In genomic region chr21:42234026-42234425, GRCh38 we compare ENCODE assay signal across 8 cellular contexts. TPM values are rescaled to one million over a fixed set of nuclear protein-coding genes. Genes with fewer than 3 reads are reported as not detected.
DNase-seq lines count a peak whose midpoint lies in the region; ATAC-seq and TF ChIP-seq lines count a peak whose summit lies in the region.

No MANE protein-coding gene starts in this region.

- no peak for TF ChIP-seq CTCF in WTC11 (IDR thresholded peaks at IDR 0.05)

- H3K9me3 ChIP-seq in iPS-18a (ENCODE audit: control insufficient read depth, low read depth, low read length): no peaks in the 10 kb centered on the region

- H3K9ac ChIP-seq in iPS-18a (ENCODE audit: low read length): peak overlapping the region; percentile 31

- peaks cover 30% of the 10 kb centered on the region for H3K4me1 ChIP-seq in iPS-18a (ENCODE audit: control insufficient read depth, low read depth, low read length)

- peak overlapping the region; percentile 35 for H3K4me3 ChIP-seq in iPS-18a (ENCODE audit: low read length)

- H3K36me3 ChIP-seq in iPS-18a (ENCODE audit: control insufficient read depth, low read depth, low read length): no peaks in the 10 kb centered on the region

- ATAC-seq in WTC11 (peak; percentile 9), HG03159 (IDR thresholded peaks at IDR 0.05; ENCODE audit: unreplicated experiment) (no peak)
- no peak for ATAC-seq in stimulated activated naive CD8-positive, alpha-beta T cell treated with anti-CD3 and anti-CD28 coated beads, Interleukin-15, amount 100 ng/mL, for 72 hours

- CTCF ChIA-PET in WTC11 (lab: Charles Lee): interaction anchor here (0.8 to 3.0 kb wide), 11 partner anchors 8 to 281 kb away, joined by 3 to 24 read pairs (median 4); partner anchors contain the start of gene ABCG1

- POLR2A ChIA-PET in WTC11 (lab: Charles Lee): interaction anchor here (0.8 to 2.1 kb wide), 3 partner anchors 10 to 25 kb away, joined by 3 to 20 read pairs (median 5); partner anchors contain the start of gene ABCG1

- peak overlapping the region; percentile 45; the same call in 1 of the 2 replicates for H3K4me3 Mint-ChIP-seq in WTC11
- H3K4me3 Mint-ChIP-seq in stimulated activated naive CD8-positive, alpha-beta T cell treated with anti-CD3 and anti-CD28 coated beads, Interleukin-15, amount 100 ng/mL, for 72 hours: peak overlapping the region; percentile 85 to 91

- DNase-seq in NCI-H1092 treated with DMSO at 0.1 percent for 48 hours (lab: John Stamatoyannopoulos, UW) (peak; percentile 54), NCI-H1092 (lab: John Stamatoyannopoulos, UW) (no peak), WTC11 (ENCODE audit: low spot score) (no peak), GM19238 (ENCODE audit: insufficient read length, low spot score) (no peak), kidney tubule cell (ENCODE audit: low spot score) (no peak)
- no peak for DNase-seq in stimulated activated naive CD8-positive, alpha-beta T cell treated with anti-CD3 and anti-CD28 coated beads, Interleukin-15, amount 100 ng/mL, for 72 hours

- peaks cover 35% of the 10 kb centered on the region for H3K27me3 Mint-ChIP-seq in WTC11 (ENCODE audit: low read depth)
- H3K27me3 Mint-ChIP-seq in stimulated activated naive CD8-positive, alpha-beta T cell treated with anti-CD3 and anti-CD28 coated beads, Interleukin-15, amount 100 ng/mL, for 72 hours: no peaks in the 10 kb centered on the region

- H3K27ac Mint-ChIP-seq in WTC11: 0 out of 2 replicates have a peak overlapping the region, but pooled peaks have one; percentile 45
- H3K27ac Mint-ChIP-seq in stimulated activated naive CD8-positive, alpha-beta T cell treated with anti-CD3 and anti-CD28 coated beads, Interleukin-15, amount 100 ng/mL, for 72 hours: peak overlapping the region; percentile 97 to 98

- H3K27ac ChIP-seq in iPS-18a (ENCODE audit: low read length): no peak overlapping the region

- H3K9me3 Mint-ChIP-seq in WTC11: no peaks in the 10 kb centered on the region
- no peaks in the 10 kb centered on the region for H3K9me3 Mint-ChIP-seq in stimulated activated naive CD8-positive, alpha-beta T cell treated with anti-CD3 and anti-CD28 coated beads, Interleukin-15, amount 100 ng/mL, for 72 hours

- H3K36me3 Mint-ChIP-seq in WTC11: no peaks in the 10 kb centered on the region

- peaks cover 55% of the 10 kb centered on the region for H3K27me3 ChIP-seq in iPS-18a (ENCODE audit: control insufficient read depth, insufficient read depth, low read length)

- peaks cover 36% of the 10 kb centered on the region for H3K4me1 Mint-ChIP-seq in WTC11
- H3K4me1 Mint-ChIP-seq in stimulated activated naive CD8-positive, alpha-beta T cell treated with anti-CD3 and anti-CD28 coated beads, Interleukin-15, amount 100 ng/mL, for 72 hours: peaks cover 100% of the 10 kb centered on the region

TF ChIP-seq in WTC11, 78 proteins besides CTCF, POLR2A, EP300 and RAD21:
- TF ChIP-seq, protein P1, sequence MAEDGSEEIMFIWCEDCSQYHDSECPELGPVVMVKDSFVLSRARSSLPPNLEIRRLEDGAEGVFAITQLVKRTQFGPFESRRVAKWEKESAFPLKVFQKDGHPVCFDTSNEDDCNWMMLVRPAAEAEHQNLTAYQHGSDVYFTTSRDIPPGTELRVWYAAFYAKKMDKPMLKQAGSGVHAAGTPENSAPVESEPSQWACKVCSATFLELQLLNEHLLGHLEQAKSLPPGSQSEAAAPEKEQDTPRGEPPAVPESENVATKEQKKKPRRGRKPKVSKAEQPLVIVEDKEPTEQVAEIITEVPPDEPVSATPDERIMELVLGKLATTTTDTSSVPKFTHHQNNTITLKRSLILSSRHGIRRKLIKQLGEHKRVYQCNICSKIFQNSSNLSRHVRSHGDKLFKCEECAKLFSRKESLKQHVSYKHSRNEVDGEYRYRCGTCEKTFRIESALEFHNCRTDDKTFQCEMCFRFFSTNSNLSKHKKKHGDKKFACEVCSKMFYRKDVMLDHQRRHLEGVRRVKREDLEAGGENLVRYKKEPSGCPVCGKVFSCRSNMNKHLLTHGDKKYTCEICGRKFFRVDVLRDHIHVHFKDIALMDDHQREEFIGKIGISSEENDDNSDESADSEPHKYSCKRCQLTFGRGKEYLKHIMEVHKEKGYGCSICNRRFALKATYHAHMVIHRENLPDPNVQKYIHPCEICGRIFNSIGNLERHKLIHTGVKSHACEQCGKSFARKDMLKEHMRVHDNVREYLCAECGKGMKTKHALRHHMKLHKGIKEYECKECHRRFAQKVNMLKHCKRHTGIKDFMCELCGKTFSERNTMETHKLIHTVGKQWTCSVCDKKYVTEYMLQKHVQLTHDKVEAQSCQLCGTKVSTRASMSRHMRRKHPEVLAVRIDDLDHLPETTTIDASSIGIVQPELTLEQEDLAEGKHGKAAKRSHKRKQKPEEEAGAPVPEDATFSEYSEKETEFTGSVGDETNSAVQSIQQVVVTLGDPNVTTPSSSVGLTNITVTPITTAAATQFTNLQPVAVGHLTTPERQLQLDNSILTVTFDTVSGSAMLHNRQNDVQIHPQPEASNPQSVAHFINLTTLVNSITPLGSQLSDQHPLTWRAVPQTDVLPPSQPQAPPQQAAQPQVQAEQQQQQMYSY (CRISPR knock-in tag; IDR thresholded peaks at IDR 0.05): peak; percentile 86
- no peak for TF ChIP-seq ZNF263 (CRISPR knock-in tag; IDR thresholded peaks at IDR 0.05; ENCODE audit: low read depth)
- no peak for TF ChIP-seq ZNF532 (CRISPR knock-in tag; IDR thresholded peaks at IDR 0.05; ENCODE audit: borderline replicate concordance)
- no peak for TF ChIP-seq ZBTB43 (CRISPR knock-in tag; IDR thresholded peaks at IDR 0.05)
- TF ChIP-seq SMAD4 (CRISPR knock-in tag; IDR thresholded peaks at IDR 0.05): no peak
- TF ChIP-seq CREM (CRISPR knock-in tag; IDR thresholded peaks at IDR 0.05): no peak
- TF ChIP-seq MAX (CRISPR knock-in tag; IDR thresholded peaks at IDR 0.05): peak; percentile 9; the same call in 1 of the 2 replicates

RNA-seq across cellular contexts. Expression of gene ABCG1, which starts 15.1 kb away (rescaled TPM):
- total RNA-seq in WTC11 (2021): 2.9 to 4.0 TPM (median 3.7 TPM) in 3 replicates
